In genomic region chr2:28089486-28089885, GRCh38 we compare ENCODE assay signal across 19 cellular contexts.
"Had no signal": no experiment of that assay in that cellular context is flagged by ENCODE, and none has a peak within 500 bp of the region (broad histone marks: within the 10 kb centered on the region; RNA-seq: fewer than 3 reads in every experiment).

No MANE protein-coding gene starts in this region.

- H3K4me3 ChIP-seq: gastroesophageal sphincter, heart left ventricle, lung, sigmoid colon, tibial artery had no signal

- H3K9me3 ChIP-seq: gastroesophageal sphincter, heart left ventricle, sigmoid colon, tibial artery had no signal

- H3K27ac ChIP-seq: gastroesophageal sphincter, heart left ventricle, sigmoid colon, tibial artery, WERI-Rb-1 had no signal

- H3K27me3 ChIP-seq: gastroesophageal sphincter, heart left ventricle, sigmoid colon, tibial artery had no signal

- H3K36me3 ChIP-seq: gastroesophageal sphincter, heart left ventricle, sigmoid colon, tibial artery, WERI-Rb-1 had no signal

- FAIRE-seq: bronchial epithelial cell had no signal

- DNase-seq: activated CD4-positive, alpha-beta T cell treated with anti-CD3 and anti-CD28 coated beads, Interleukin-2, amount 50 U/mL, for 1 hour; activated CD4-positive, CD25-positive, alpha-beta regulatory T cell treated with anti-CD3 and anti-CD28 coated beads, Interleukin-2, amount 50 U/mL, for 72 hours; activated gamma-delta T cell treated with Interleukin-2 at 50 U/mL for 16 hours; activated naive CD8-positive, alpha-beta T cell treated with anti-CD3 and anti-CD28 coated beads for 36 hours; activated T-cell treated with anti-CD3 and anti-CD28 coated beads, Interleukin-2, amount 50 U/mL, for 1 hour; cortex of kidney; endodermal cell; heart left ventricle; naive B cell; nucleus accumbens; sigmoid colon; stimulated activated CD4-positive, alpha-beta T cell treated with anti-CD3 and anti-CD28 coated beads, Interleukin-12 subunit alpha, Interleukin-12 subunit beta, amount 100 ng/mL, for 4 hours; substantia nigra; T-cell; tibial artery; WERI-Rb-1 had no signal
